In the genomic region with DNA sequence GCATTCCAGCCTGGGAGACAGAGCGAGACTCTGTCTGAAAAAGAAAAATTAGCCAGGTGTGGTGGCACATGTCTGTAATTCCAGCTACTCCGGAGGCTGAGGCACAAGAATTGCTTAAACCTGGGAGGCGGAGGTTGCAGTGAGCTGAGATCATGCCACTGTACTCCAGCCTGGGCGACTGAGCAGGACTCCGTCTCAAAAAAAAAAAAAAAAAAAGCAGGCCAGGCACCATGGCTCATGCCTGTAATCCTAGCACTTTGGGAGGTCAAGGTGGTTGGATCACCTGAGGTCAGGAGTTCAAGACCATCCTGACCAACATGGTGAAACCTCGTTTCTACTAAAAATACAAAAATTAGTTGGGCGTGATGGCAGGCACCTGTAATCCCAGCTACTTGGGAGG, we compare ENCODE assay signal across 5 cellular contexts. TPM values are rescaled to one million over a fixed set of nuclear protein-coding genes. Genes with fewer than 3 reads are reported as not detected.
"Had no signal": no experiment of that assay in that cellular context is flagged by ENCODE, and none has a peak within 500 bp of the region (broad histone marks: within the 10 kb centered on the region; RNA-seq: fewer than 3 reads in every experiment).

No MANE protein-coding gene starts in this region.

RNA-seq across cellular contexts. Expression of a gene that starts 8.0 kb away (rescaled TPM):
- total RNA-seq: HT-29, HT1080, IMR-90, K562 had no signal
- polyA plus RNA-seq: IgD-negative memory B cell, IMR-90, K562 had no signal

RNA-seq across cellular contexts. Expression of a gene that starts 27.0 kb away (rescaled TPM):
- total RNA-seq: HT-29, HT1080, IMR-90 had no signal
- polyA plus RNA-seq: IMR-90 had no signal
